Comparison of ENCODE assay signal across 13 cellular contexts in genomic region chr4:186200436-186201409, GRCh38. TPM values are rescaled to one million over a fixed set of nuclear protein-coding genes. Genes with fewer than 3 reads are reported as not detected.
"Had no signal": no experiment of that assay in that cellular context is flagged by ENCODE, and none has a peak within 500 bp of the region (broad histone marks: within the 10 kb centered on the region; RNA-seq: fewer than 3 reads in every experiment).

No MANE protein-coding gene starts in this region.

- H3K9me3 ChIP-seq: right lobe of liver, testis, upper lobe of right lung had no signal

- H3K4me3 ChIP-seq: hepatocyte, right lobe of liver, testis, upper lobe of right lung had no signal

- DNase-seq: activated CD4-positive, alpha-beta T cell treated with anti-CD3 and anti-CD28 coated beads, Interleukin-2, amount 50 U/mL, for 4 hours; activated CD8-positive, alpha-beta memory T cell treated with anti-CD3 and anti-CD28 coated beads, Interleukin-2, amount 10 ng/mL, durations not matched to agents 7 days and 5 days; activated naive CD4-positive, alpha-beta T cell treated with anti-CD3 and anti-CD28 coated beads, Interleukin-2, amount 10 ng/mL, durations not matched to agents 7 days and 5 days; activated T-cell treated with anti-CD3 and anti-CD28 coated beads, Interleukin-2, amount 50 U/mL, for 1 hour; kidney; mesenchymal stem cell; occipital lobe; right lobe of liver; testis; upper lobe of right lung had no signal

- H3K27me3 ChIP-seq: hepatocyte, right lobe of liver, testis, upper lobe of right lung had no signal

- H3K27ac ChIP-seq: hepatocyte, right lobe of liver, testis, upper lobe of right lung had no signal

- H3K4me1 ChIP-seq: testis, upper lobe of right lung had no signal

RNA-seq across cellular contexts. Expression of gene KLKB1, which starts 26.6 kb away (rescaled TPM):
- total RNA-seq: activated T-helper 2 cell treated with anti-CD3 and anti-CD28 coated beads, Interferon-gamma antibody, Interleukin-2, Interleukin-4, amounts not matched to agents 10 μg/mL and 5 μg/mL and 100 μg/mL, durations not matched to agents 14 hours and 24 hours and 36 hours; progenitor cell of endocrine pancreas had no signal
